Comparison of ENCODE assay signal across 18 cellular contexts in the genomic region with DNA sequence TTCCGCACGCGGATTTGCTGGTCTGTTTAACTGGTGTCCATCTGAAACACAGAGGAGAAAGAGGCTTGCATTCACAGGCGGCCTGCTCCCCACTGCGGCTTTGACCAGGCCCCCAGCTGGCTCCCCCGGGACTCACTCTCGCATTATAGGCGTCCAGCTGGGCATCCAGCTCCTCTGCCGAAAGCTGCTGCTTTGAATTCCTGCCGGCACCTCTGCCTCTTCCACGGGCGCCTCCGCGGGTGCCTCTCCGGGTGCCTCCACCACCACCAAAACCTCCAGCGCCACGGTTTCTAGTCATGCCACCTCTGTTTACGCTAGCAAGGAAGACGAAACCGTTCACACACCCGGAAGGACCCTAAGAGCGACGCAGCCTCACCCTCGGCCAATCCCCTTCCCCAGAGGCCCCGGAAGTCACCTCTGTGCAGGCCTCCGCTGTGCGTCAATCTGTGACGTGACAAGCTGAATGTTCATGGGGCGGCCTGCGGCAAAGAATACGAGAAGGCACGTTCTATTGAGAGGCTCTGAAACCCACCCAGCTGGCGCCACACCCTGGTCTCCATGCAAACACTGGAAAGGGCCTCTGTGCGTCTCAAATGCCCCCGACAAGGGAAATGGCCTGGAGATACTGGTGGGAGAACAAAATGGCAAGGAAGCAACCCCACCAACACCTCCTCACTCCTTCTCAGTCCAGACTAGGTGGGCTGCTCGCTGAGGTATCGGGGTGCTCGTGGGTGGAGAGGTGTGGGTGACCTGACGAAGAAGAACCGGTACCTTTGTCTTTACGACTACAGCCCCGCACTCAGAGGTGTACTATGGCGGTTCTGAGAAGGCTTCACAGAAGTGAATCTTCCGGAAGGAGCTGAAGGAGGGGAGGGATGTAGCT. TPM values are rescaled to one million over a fixed set of nuclear protein-coding genes. Genes with fewer than 3 reads are reported as not detected.
DNase-seq lines count a peak whose midpoint lies in the region; ATAC-seq, FAIRE-seq and TF ChIP-seq lines count a peak whose summit lies in the region.
"Had no signal": no experiment of that assay in that cellular context is flagged by ENCODE, and none has a peak within 500 bp of the region (broad histone marks: within the 10 kb centered on the region; RNA-seq: fewer than 3 reads in every experiment).

No MANE protein-coding gene starts in this region.

- no peaks in the 10 kb centered on the region for H3K9me3 ChIP-seq in CD4-positive, CD25-positive, alpha-beta regulatory T cell (ENCODE audit: control insufficient read depth in 2 of 2, low read length in 2 of 2)
- H3K9me3 ChIP-seq in DOHH2 (ENCODE audit: control insufficient read depth, insufficient read depth, low read length) = no peaks in the 10 kb centered on the region
- no peaks in the 10 kb centered on the region for H3K9me3 ChIP-seq in esophagus muscularis mucosa
- H3K9me3 ChIP-seq in small intestine (ENCODE audit: control insufficient read depth, low read depth) = no peaks in the 10 kb centered on the region
- H3K9me3 ChIP-seq: upper lobe of right lung had no signal

- DNase-seq in CD4-positive, CD25-positive, alpha-beta regulatory T cell = no peak
- DNase-seq in nephron progenitor cell = no peak
- DNase-seq in esophagus muscularis mucosa (ENCODE audit: extremely low spot score) = no peak
- no peak for DNase-seq in small intestine
- no peak for DNase-seq in activated gamma-delta T cell treated with Interleukin-2 at 50 U/mL for 16 hours
- DNase-seq: activated CD4-positive, CD25-positive, alpha-beta regulatory T cell; activated effector memory CD4-positive, alpha-beta T cell treated with anti-CD3 and anti-CD28 coated beads, Interleukin-2, amount 50 U/mL, for 16 hours; GDM1; IMR-90; midbrain; NCI-H1436; NCI-H345; upper lobe of right lung had no signal

- no peak for FAIRE-seq in small intestine (lab: Jason Lieb, UNC)
- FAIRE-seq: endometrium, keratinocyte had no signal

- no peaks in the 10 kb centered on the region for H3K27me3 Mint-ChIP-seq in CD4-positive, CD25-positive, alpha-beta regulatory T cell
- H3K27me3 Mint-ChIP-seq in activated naive CD8-positive, alpha-beta T cell = no peaks in the 10 kb centered on the region
- H3K27me3 Mint-ChIP-seq in nephron progenitor cell (ENCODE audit: low read depth, poor library complexity) = no peaks in the 10 kb centered on the region

- ATAC-seq in CD4-positive, CD25-positive, alpha-beta regulatory T cell (ENCODE audit: low read depth in 2 of 2) = no peak
- ATAC-seq: upper lobe of right lung had no signal

- peak overlapping the region; percentile 48 to 96 (median 64) for H3K4me3 Mint-ChIP-seq in CD4-positive, CD25-positive, alpha-beta regulatory T cell
- H3K4me3 Mint-ChIP-seq in activated naive CD8-positive, alpha-beta T cell = no peak overlapping the region
- peak overlapping the region; percentile 87 for H3K4me3 Mint-ChIP-seq in nephron progenitor cell

- no peaks in the 10 kb centered on the region for H3K27me3 ChIP-seq in CD4-positive, CD25-positive, alpha-beta regulatory T cell (ENCODE audit: control insufficient read depth, insufficient read depth, low read length)
- H3K27me3 ChIP-seq in DOHH2 (ENCODE audit: control insufficient read depth, low read length) = no peaks in the 10 kb centered on the region
- no peaks in the 10 kb centered on the region for H3K27me3 ChIP-seq in esophagus muscularis mucosa
- no peaks in the 10 kb centered on the region for H3K27me3 ChIP-seq in small intestine (ENCODE audit: control insufficient read depth in 2 of 2, insufficient read depth in 2 of 2, low read length in 2 of 2)
- H3K27me3 ChIP-seq: upper lobe of right lung had no signal

- TF ChIP-seq POLR2A in esophagus muscularis mucosa (IDR thresholded peaks at IDR 0.05; ENCODE audit: low read depth) = no peak

- no peak overlapping the region for H3K27ac ChIP-seq in CD4-positive, CD25-positive, alpha-beta regulatory T cell (ENCODE audit: insufficient read depth, low read length, poor library complexity, severe bottlenecking)
- H3K27ac ChIP-seq in DOHH2 (ENCODE audit: low read depth, low read length) = no peak overlapping the region
- H3K27ac ChIP-seq in esophagus muscularis mucosa (replicated peaks in 1 of 4) = no peak overlapping the region
- H3K27ac ChIP-seq in small intestine (ENCODE audit: low read depth in 1 of 2, low read length in 1 of 2) = no peak overlapping the region
- H3K27ac ChIP-seq: upper lobe of right lung had no signal

- H3K4me1 ChIP-seq in CD4-positive, CD25-positive, alpha-beta regulatory T cell (ENCODE audit: control insufficient read depth, insufficient read depth, low read length, poor library complexity, severe bottlenecking) = peaks cover 22% of the 10 kb centered on the region
- H3K4me1 ChIP-seq in DOHH2 (ENCODE audit: control insufficient read depth, low read length) (peaks cover 26% of the 10 kb centered on the region), esophagus muscularis mucosa (peaks cover 26 to 39% (median 32%) of the 10 kb centered on the region in 4 donors), small intestine (ENCODE audit: control insufficient read depth in 2 of 2, insufficient read depth in 1 of 2, low read depth in 1 of 2, low read length in 1 of 2) (peaks cover 3 to 4% of the 10 kb centered on the region in 2 donors)

- H3K36me3 ChIP-seq in CD4-positive, CD25-positive, alpha-beta regulatory T cell (ENCODE audit: control insufficient read depth, insufficient read depth, low read length) = peaks cover 42% of the 10 kb centered on the region
- H3K36me3 ChIP-seq in DOHH2 (ENCODE audit: control insufficient read depth, low read length) = peaks cover 79% of the 10 kb centered on the region
- peaks cover 27 to 70% (median 65%) of the 10 kb centered on the region in 4 donors for H3K36me3 ChIP-seq in esophagus muscularis mucosa
- H3K36me3 ChIP-seq in small intestine (ENCODE audit: control insufficient read depth in 2 of 2, insufficient read depth in 2 of 2, low read length in 2 of 2) = peaks cover 15 to 18% of the 10 kb centered on the region in 2 donors

- intact Hi-C loops in esophagus muscularis mucosa (cut with DNase I) = no loop called here

- H3K27ac Mint-ChIP-seq in CD4-positive, CD25-positive, alpha-beta regulatory T cell = peak overlapping the region in 1 of 3 donors; percentile 66
- peak overlapping the region; percentile 73 for H3K27ac Mint-ChIP-seq in activated naive CD8-positive, alpha-beta T cell
- H3K27ac Mint-ChIP-seq in nephron progenitor cell = no peak overlapping the region

- TF ChIP-seq CTCF in DOHH2 (IDR thresholded peaks at IDR 0.05; ENCODE audit: low read depth, low read length, poor library complexity, severe bottlenecking) (no peak), nephron progenitor cell (IDR thresholded peaks at IDR 0.05) (no peak), esophagus muscularis mucosa (IDR thresholded peaks at IDR 0.05) (no peak)

- 92% methylated on average over 44 of the region's 44 CpGs for WGBS in esophagus muscularis mucosa
- 95 to 96% (median 95%) methylated on average over 44 of the region's 44 CpGs for WGBS in small intestine, 3 donors

- no peaks in the 10 kb centered on the region for H3K9me2 ChIP-seq in DOHH2 (replicated peaks; ENCODE audit: control insufficient read depth, low read length)

- no peak overlapping the region for H3K4me3 ChIP-seq in CD4-positive, CD25-positive, alpha-beta regulatory T cell (ENCODE audit: low read depth, low read length)
- H3K4me3 ChIP-seq in DOHH2 (ENCODE audit: low read length) (no peak overlapping the region), esophagus muscularis mucosa (no peak overlapping the region), small intestine (ENCODE audit: low read depth in 1 of 2, low read length in 2 of 2) (no peak overlapping the region)
- H3K4me3 ChIP-seq: upper lobe of right lung had no signal

- peaks cover 17% of the 10 kb centered on the region for H3K36me3 Mint-ChIP-seq in CD4-positive, CD25-positive, alpha-beta regulatory T cell
- no peaks in the 10 kb centered on the region for H3K36me3 Mint-ChIP-seq in activated naive CD8-positive, alpha-beta T cell
- H3K36me3 Mint-ChIP-seq in nephron progenitor cell (ENCODE audit: low read depth) = peaks cover 48% of the 10 kb centered on the region

- no peak for TF ChIP-seq EP300 in esophagus muscularis mucosa (IDR thresholded peaks at IDR 0.05)

- peaks cover 88% of the 10 kb centered on the region for H3K79me2 ChIP-seq in DOHH2 (ENCODE audit: control insufficient read depth, low read length)

- H4K20me1 ChIP-seq in DOHH2 (ENCODE audit: control insufficient read depth, insufficient read depth, low read depth, low read length) = peaks cover 9% of the 10 kb centered on the region

- H3F3A ChIP-seq in DOHH2 (ENCODE audit: control insufficient read depth, insufficient read depth) = peaks cover 15% of the 10 kb centered on the region

- 0 out of 2 replicates have a peak overlapping the region, but pooled peaks have one; percentile 93 for H3K4me2 ChIP-seq in DOHH2 (ENCODE audit: low read length)

- H3K9me3 Mint-ChIP-seq in CD4-positive, CD25-positive, alpha-beta regulatory T cell = no peaks in the 10 kb centered on the region
- no peaks in the 10 kb centered on the region for H3K9me3 Mint-ChIP-seq in activated naive CD8-positive, alpha-beta T cell (ENCODE audit: low read depth)
- no peaks in the 10 kb centered on the region for H3K9me3 Mint-ChIP-seq in nephron progenitor cell
- H3K9me3 Mint-ChIP-seq: CD14-positive monocyte had no signal

- peaks cover 0 to 30% (median 4%) of the 10 kb centered on the region in 4 donors for H3K4me1 Mint-ChIP-seq in CD4-positive, CD25-positive, alpha-beta regulatory T cell
- peaks cover 23% of the 10 kb centered on the region for H3K4me1 Mint-ChIP-seq in activated naive CD8-positive, alpha-beta T cell (ENCODE audit: low read depth)
- H3K4me1 Mint-ChIP-seq in nephron progenitor cell = peaks cover 21% of the 10 kb centered on the region

RNA-seq across cellular contexts. Expression of gene ALYREF, which starts 3.0 kb away (rescaled TPM):
- total RNA-seq in CD4-positive, CD25-positive, alpha-beta regulatory T cell = 90.9 TPM
- 10 to 100 TPM; 24.8 to 57.6 (median 39.6) TPM for polyA plus RNA-seq in CD4-positive, CD25-positive, alpha-beta regulatory T cell
- 10 to 100 TPM; 44.0 to 67.7 (median 56.5) TPM for total RNA-seq in esophagus muscularis mucosa
- polyA plus RNA-seq in small intestine = 10 to 100 TPM; 22.8 to 86.7 (median 26.7) TPM

RNA-seq across cellular contexts. Expression of gene ANAPC11, which starts 3.2 kb away (rescaled TPM):
- total RNA-seq in CD4-positive, CD25-positive, alpha-beta regulatory T cell = 44.4 TPM
- polyA plus RNA-seq in CD4-positive, CD25-positive, alpha-beta regulatory T cell = 100 to 1,000 TPM; 262 to 331 (median 290) TPM
- 100 to 1,000 TPM; 131 to 139 (median 135) TPM for total RNA-seq in esophagus muscularis mucosa
- 100 to 1,000 TPM; 161 to 240 (median 212) TPM for polyA plus RNA-seq in small intestine

RNA-seq across cellular contexts. Expression of gene NPB, which starts 13.7 kb away (rescaled TPM):
- not detected for total RNA-seq in CD4-positive, CD25-positive, alpha-beta regulatory T cell
- under 1 TPM in 1 of 4 donors, not detected in 3; 0.10 TPM for polyA plus RNA-seq in CD4-positive, CD25-positive, alpha-beta regulatory T cell
- total RNA-seq in esophagus muscularis mucosa = 1 to 10 TPM in 1 of 4 donors, under 1 TPM in 1, not detected in 2; 0.78 to 1.8 TPM
- 1 to 10 TPM in 1 of 3 donors, under 1 TPM in 2; 0.54 to 1.8 (median 0.64) TPM for polyA plus RNA-seq in small intestine
- total RNA-seq: IMR-90 had no signal
- polyA plus RNA-seq: keratinocyte had no signal

RNA-seq across cellular contexts. Expression of gene ARHGDIA, which starts 17.2 kb away (rescaled TPM):
- total RNA-seq in CD4-positive, CD25-positive, alpha-beta regulatory T cell = 578 TPM
- polyA plus RNA-seq in CD4-positive, CD25-positive, alpha-beta regulatory T cell = 100 to 1,000 TPM in 2 of 4 donors, 10 to 100 TPM in 2; 91.4 to 141 (median 99.4) TPM
- total RNA-seq in esophagus muscularis mucosa = 100 to 1,000 TPM; 115 to 229 (median 202) TPM
- 100 to 1,000 TPM; 310 to 411 (median 372) TPM for polyA plus RNA-seq in small intestine

RNA-seq across cellular contexts. Expression of gene PCYT2, which starts 22.9 kb away (rescaled TPM):
- 28.6 TPM for total RNA-seq in CD4-positive, CD25-positive, alpha-beta regulatory T cell
- polyA plus RNA-seq in CD4-positive, CD25-positive, alpha-beta regulatory T cell = 10 to 100 TPM; 25.6 to 30.9 (median 26.8) TPM
- total RNA-seq in esophagus muscularis mucosa = 10 to 100 TPM; 27.4 to 38.7 (median 33.3) TPM
- polyA plus RNA-seq in small intestine = 100 to 1,000 TPM; 111 to 303 (median 237) TPM
